9 cellular contexts compared by ENCODE assay signal in genomic region chr3:38521391-38521987, GRCh38. TPM values are rescaled to one million over a fixed set of nuclear protein-coding genes. Genes with fewer than 3 reads are reported as not detected.
DNase-seq lines count a peak whose midpoint lies in the region; ATAC-seq, FAIRE-seq and TF ChIP-seq lines count a peak whose summit lies in the region.
"Had no signal": no experiment of that assay in that cellular context is flagged by ENCODE, and none has a peak within 500 bp of the region (broad histone marks: within the 10 kb centered on the region; RNA-seq: fewer than 3 reads in every experiment).

No MANE protein-coding gene starts in this region.

- TF ChIP-seq POLR2A in NB4 (IDR thresholded peaks at IDR 0.05; ENCODE audit: extremely low read depth, insufficient read length) (no peak), heart left ventricle (IDR thresholded peaks at IDR 0.05) (no peak)

- ATAC-seq in GM18867 (IDR thresholded peaks at IDR 0.05; ENCODE audit: unreplicated experiment) (peak; percentile 53), heart left ventricle (peak; percentile 43 to 68 (median 61)), HG03025 (IDR thresholded peaks at IDR 0.05; ENCODE audit: low FRiP score, unreplicated experiment) (no peak)

- H3K4me3 ChIP-seq in NB4 (ENCODE audit: low read depth, low read length) (no peak overlapping the region), heart left ventricle (no peak overlapping the region)
- H3K4me3 ChIP-seq: skin epidermis had no signal

- peaks cover 0 to 5% (median 0%) of the 10 kb centered on the region in 12 donors for H3K9me3 ChIP-seq in heart left ventricle

- DNase-seq in NB4 (ENCODE audit: low read depth) = peak; percentile 73
- peak; percentile 34 for DNase-seq in SKM-1 (lab: John Stamatoyannopoulos, UW; ENCODE audit: unreplicated experiment)
- DNase-seq in activated naive CD8-positive, alpha-beta T cell treated with anti-CD3 and anti-CD28 coated beads, Interleukin-2, amount 50 U/mL, for 16 hours (ENCODE audit: low read depth, low spot score) = peak; percentile 17
- DNase-seq in heart left ventricle = peak in 2 of 5 donors; percentile 57 to 58
- peak; percentile 43 for DNase-seq in pulmonary artery endothelial cell (ENCODE audit: low read depth, low spot score)

- peaks cover 0 to 38% (median 9%) of the 10 kb centered on the region in 12 donors for H3K4me1 ChIP-seq in heart left ventricle

- WGBS in heart left ventricle, 4 donors = 1 to 5% (median 3%) methylated on average over 5 of the region's 5 CpGs

- peaks cover 0 to 64% (median 48%) of the 10 kb centered on the region in 9 donors for H3K36me3 ChIP-seq in heart left ventricle

- peak; percentile 86 for TF ChIP-seq CTCF in NB4 (IDR thresholded peaks at IDR 0.05; ENCODE audit: low read depth, low read length)
- peak; percentile 86 to 97 (median 92) for TF ChIP-seq CTCF in heart left ventricle (IDR thresholded peaks at IDR 0.05)

- FAIRE-seq in A204.1 (lab: Jason Lieb, UNC) = peak; percentile 75

- intact Hi-C loops in heart left ventricle (cut with DNase I) = loop anchor here in 9 of 10 donors (1.0 to 10.0 kb wide), 11 partner anchors 61 to 481 kb away; no protein-coding TSS in a partner anchor

- H3K27me3 ChIP-seq in heart left ventricle = no peaks in the 10 kb centered on the region

- H3K27ac ChIP-seq in heart left ventricle = peak overlapping the region in 8 of 12 donors; percentile 10 to 79 (median 64)
- H3K27ac ChIP-seq: skin epidermis had no signal

RNA-seq across cellular contexts. Expression of gene EXOG, which starts 25.3 kb away (rescaled TPM):
- total RNA-seq in heart left ventricle (10 to 100 TPM; 18.3 to 35.6 (median 25.0) TPM), pulmonary artery endothelial cell (9.6 and 12.2 TPM in 2 replicates)
- 10 to 100 TPM; 19.1 to 35.9 TPM for polyA plus RNA-seq in heart left ventricle
